Comparison of ENCODE assay signal across 15 cellular contexts in genomic region chrX:71764832-71765231, GRCh38. TPM values are rescaled to one million over a fixed set of nuclear protein-coding genes. Genes with fewer than 3 reads are reported as not detected.
"Had no signal": no experiment of that assay in that cellular context is flagged by ENCODE, and none has a peak within 500 bp of the region (broad histone marks: within the 10 kb centered on the region; RNA-seq: fewer than 3 reads in every experiment).

No MANE protein-coding gene starts in this region.

RNA-seq across cellular contexts. Expression of gene CXorf49B, which starts 1.7 kb away (rescaled TPM):
- total RNA-seq: activated B cell treated with CpG ODN at 0.5 μM for 24 hours; activated CD4-positive, alpha-beta memory T cell treated with anti-CD3 and anti-CD28 coated beads for 36 hours; activated CD4-positive, alpha-beta memory T cell treated with anti-CD3 and anti-CD28 coated beads, Interleukin-2, amount 10 ng/mL, durations not matched to agents 7 days and 5 days; activated CD4-positive, alpha-beta T cell treated with anti-CD3 and anti-CD28 coated beads for 36 hours; activated CD4-positive, alpha-beta T cell treated with anti-CD3 and anti-CD28 coated beads, Interleukin-2, amount 10 ng/mL, durations not matched to agents 24 days and 14 days; activated CD4-positive, alpha-beta T cell treated with anti-CD3 and anti-CD28 coated beads, Interleukin-2, amount 10 ng/mL, durations not matched to agents 7 days and 5 days; activated CD8-positive, alpha-beta memory T cell treated with anti-CD3 and anti-CD28 coated beads for 36 hours; activated CD8-positive, alpha-beta memory T cell treated with anti-CD3 and anti-CD28 coated beads, Interleukin-2, amount 10 ng/mL, durations not matched to agents 7 days and 5 days; activated CD8-positive, alpha-beta T cell treated with anti-CD3 and anti-CD28 coated beads for 36 hours; activated CD8-positive, alpha-beta T cell treated with anti-CD3 and anti-CD28 coated beads, Interleukin-2, amount 10 ng/mL, durations not matched to agents 7 days and 5 days; T-cell; T-helper 1 cell treated with Interleukin-12 subunit alpha and Interleukin-12 subunit beta and Interleukin-4 antibody, amounts not matched to agents 30 ng/mL and 1 ng/mL, for 36 hours; T-helper 17 cell; T-helper 2 cell treated with Interferon-gamma antibody and Interleukin-4, amounts not matched to agents 100 ng/mL and 5 ng/mL, for 36 hours; WTC11 had no signal

RNA-seq across cellular contexts. Expression of gene CXorf49, which starts 46.7 kb away (rescaled TPM):
- total RNA-seq: activated B cell treated with CpG ODN at 0.5 μM for 24 hours; activated CD4-positive, alpha-beta memory T cell treated with anti-CD3 and anti-CD28 coated beads for 36 hours; activated CD4-positive, alpha-beta memory T cell treated with anti-CD3 and anti-CD28 coated beads, Interleukin-2, amount 10 ng/mL, durations not matched to agents 7 days and 5 days; activated CD4-positive, alpha-beta T cell treated with anti-CD3 and anti-CD28 coated beads for 36 hours; activated CD4-positive, alpha-beta T cell treated with anti-CD3 and anti-CD28 coated beads, Interleukin-2, amount 10 ng/mL, durations not matched to agents 24 days and 14 days; activated CD4-positive, alpha-beta T cell treated with anti-CD3 and anti-CD28 coated beads, Interleukin-2, amount 10 ng/mL, durations not matched to agents 7 days and 5 days; activated CD8-positive, alpha-beta memory T cell treated with anti-CD3 and anti-CD28 coated beads for 36 hours; activated CD8-positive, alpha-beta memory T cell treated with anti-CD3 and anti-CD28 coated beads, Interleukin-2, amount 10 ng/mL, durations not matched to agents 7 days and 5 days; activated CD8-positive, alpha-beta T cell treated with anti-CD3 and anti-CD28 coated beads for 36 hours; activated CD8-positive, alpha-beta T cell treated with anti-CD3 and anti-CD28 coated beads, Interleukin-2, amount 10 ng/mL, durations not matched to agents 7 days and 5 days; T-cell; T-helper 1 cell treated with Interleukin-12 subunit alpha and Interleukin-12 subunit beta and Interleukin-4 antibody, amounts not matched to agents 30 ng/mL and 1 ng/mL, for 36 hours; T-helper 17 cell; T-helper 2 cell treated with Interferon-gamma antibody and Interleukin-4, amounts not matched to agents 100 ng/mL and 5 ng/mL, for 36 hours; WTC11 had no signal
